1 cellular context compared by ENCODE assay signal in the genomic region with DNA sequence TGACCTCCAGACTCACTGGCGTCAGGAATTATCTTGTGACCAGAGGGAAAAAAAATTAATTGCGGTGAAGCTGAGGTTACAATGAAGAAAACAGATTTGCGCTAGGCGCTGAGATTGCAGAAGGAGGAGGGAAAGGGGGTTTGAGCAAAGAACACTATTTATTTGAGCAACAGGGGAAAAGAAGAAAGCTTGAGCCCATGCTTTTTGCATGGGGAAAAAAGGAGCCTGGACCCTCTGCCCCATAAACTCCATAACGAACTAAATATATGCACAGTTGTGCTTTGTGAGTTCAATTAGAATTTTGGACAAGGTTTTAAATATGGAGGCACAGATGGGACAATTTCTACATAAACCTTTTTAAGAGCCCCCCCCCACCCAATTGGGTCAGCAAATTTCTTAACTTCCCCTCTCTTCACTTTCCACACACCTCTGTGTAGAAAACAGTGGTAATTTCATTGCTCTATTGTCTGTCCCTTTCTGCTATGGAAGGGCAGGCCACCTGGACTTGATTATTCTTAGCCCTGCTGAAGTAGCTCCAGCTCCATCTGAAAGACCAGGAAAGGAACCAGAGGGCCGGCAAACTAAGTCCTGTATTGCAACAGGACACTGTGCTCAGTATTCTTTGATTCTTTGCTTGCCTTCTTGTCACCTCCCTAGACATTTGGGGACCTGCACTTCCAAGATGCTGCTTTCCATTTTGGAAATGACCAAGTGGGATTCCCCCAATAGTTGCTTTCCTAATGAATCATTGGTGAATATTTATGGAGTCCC.
TF ChIP-seq lines count a peak whose summit lies in the region.

No MANE protein-coding gene starts in this region.

TF ChIP-seq in SK-N-SH, 30 proteins besides CTCF, POLR2A, EP300 and RAD21 (continued from another document):
- TF ChIP-seq SMC3 (IDR thresholded peaks at IDR 0.05; ENCODE audit: low read depth, low read length): no peak
- no peak for TF ChIP-seq SIN3A (IDR thresholded peaks at IDR 0.05; ENCODE audit: borderline replicate concordance, low read depth, low read length)
- TF ChIP-seq MAX (IDR thresholded peaks at IDR 0.05; ENCODE audit: low read depth): no peak
- peak; percentile 8; the same call in 1 of the 2 replicates for TF ChIP-seq TAF1 (IDR thresholded peaks at IDR 0.05; ENCODE audit: borderline replicate concordance, low read depth, low read length)
- TF ChIP-seq, protein P1, sequence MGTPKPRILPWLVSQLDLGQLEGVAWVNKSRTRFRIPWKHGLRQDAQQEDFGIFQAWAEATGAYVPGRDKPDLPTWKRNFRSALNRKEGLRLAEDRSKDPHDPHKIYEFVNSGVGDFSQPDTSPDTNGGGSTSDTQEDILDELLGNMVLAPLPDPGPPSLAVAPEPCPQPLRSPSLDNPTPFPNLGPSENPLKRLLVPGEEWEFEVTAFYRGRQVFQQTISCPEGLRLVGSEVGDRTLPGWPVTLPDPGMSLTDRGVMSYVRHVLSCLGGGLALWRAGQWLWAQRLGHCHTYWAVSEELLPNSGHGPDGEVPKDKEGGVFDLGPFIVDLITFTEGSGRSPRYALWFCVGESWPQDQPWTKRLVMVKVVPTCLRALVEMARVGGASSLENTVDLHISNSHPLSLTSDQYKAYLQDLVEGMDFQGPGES (IDR thresholded peaks at IDR 0.05; ENCODE audit: low read depth, low read length): no peak
- TF ChIP-seq JUND (IDR thresholded peaks at IDR 0.05): 0 out of 2 replicates have a peak, but pooled peaks have one; percentile 19
- no peak for TF ChIP-seq NRF1 (IDR thresholded peaks at IDR 0.05; ENCODE audit: low read depth, low read length)
- TF ChIP-seq FOXJ3 (CRISPR knock-in tag; IDR thresholded peaks at IDR 0.05): no peak
- TF ChIP-seq ELF1 (IDR thresholded peaks at IDR 0.05): no peak
- no peak for TF ChIP-seq GABPA (IDR thresholded peaks at IDR 0.05; ENCODE audit: low read depth)
- no peak for TF ChIP-seq RXRA (IDR thresholded peaks at IDR 0.05; ENCODE audit: borderline replicate concordance, low read depth)
- TF ChIP-seq USF2 (IDR thresholded peaks at IDR 0.05; ENCODE audit: borderline replicate concordance, low read depth, low read length): no peak
- no peak for TF ChIP-seq GATA2 (CRISPR knock-in tag; IDR thresholded peaks at IDR 0.05)
- peak; percentile 82 for TF ChIP-seq TCF12 (IDR thresholded peaks at IDR 0.05)
- TF ChIP-seq, protein P2, sequence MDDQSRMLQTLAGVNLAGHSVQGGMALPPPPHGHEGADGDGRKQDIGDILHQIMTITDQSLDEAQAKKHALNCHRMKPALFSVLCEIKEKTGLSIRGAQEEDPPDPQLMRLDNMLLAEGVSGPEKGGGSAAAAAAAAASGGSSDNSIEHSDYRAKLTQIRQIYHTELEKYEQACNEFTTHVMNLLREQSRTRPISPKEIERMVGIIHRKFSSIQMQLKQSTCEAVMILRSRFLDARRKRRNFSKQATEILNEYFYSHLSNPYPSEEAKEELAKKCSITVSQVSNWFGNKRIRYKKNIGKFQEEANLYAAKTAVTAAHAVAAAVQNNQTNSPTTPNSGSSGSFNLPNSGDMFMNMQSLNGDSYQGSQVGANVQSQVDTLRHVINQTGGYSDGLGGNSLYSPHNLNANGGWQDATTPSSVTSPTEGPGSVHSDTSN (IDR thresholded peaks at IDR 0.05): peak; percentile 23; the same call in 1 of the 2 replicates
- TF ChIP-seq REST (IDR thresholded peaks at IDR 0.05; ENCODE audit: low read depth, low read length): no peak
TF ChIP-seq in SK-N-SH: peak in this region for 5.
